8 cellular contexts compared by ENCODE assay signal in the genomic region with DNA sequence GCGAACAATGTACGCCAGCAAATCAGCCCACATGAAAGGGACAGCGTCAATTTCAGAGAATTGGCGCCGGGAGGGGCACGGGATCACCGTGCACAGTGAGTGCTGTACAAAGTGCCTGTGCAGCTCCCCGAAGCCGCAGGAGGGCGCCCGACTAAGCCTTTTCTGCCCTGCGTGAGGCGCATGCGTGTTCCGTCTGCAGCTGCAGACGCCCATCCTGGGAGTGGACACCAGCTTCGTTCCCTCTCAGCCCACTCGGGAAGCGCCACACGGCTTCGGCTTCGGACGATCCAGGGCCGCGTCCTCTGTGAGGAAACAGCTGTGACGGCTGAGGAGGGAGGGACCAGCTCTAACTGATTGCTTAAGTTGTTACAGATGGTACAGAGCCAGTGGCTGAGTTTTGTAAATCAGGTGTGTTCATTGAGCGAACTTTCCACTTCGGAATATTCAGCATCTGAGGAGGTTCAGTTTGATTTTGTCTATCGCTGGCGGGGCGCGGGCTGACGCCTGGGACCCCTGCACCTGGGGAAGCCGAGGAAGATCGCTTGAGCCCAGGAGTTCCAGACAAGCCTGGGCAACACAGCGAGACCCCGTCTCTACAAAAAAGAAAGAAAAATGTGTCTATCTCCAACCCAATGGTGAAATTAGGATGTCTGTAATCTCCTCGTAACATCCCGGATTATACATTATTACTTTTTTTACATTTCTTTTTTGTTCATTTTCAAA. TPM values are rescaled to one million over a fixed set of nuclear protein-coding genes. Genes with fewer than 3 reads are reported as not detected.
DNase-seq lines count a peak whose midpoint lies in the region; ATAC-seq and TF ChIP-seq lines count a peak whose summit lies in the region.

No MANE protein-coding gene starts in this region.

- no peaks in the 10 kb centered on the region for H3K79me2 ChIP-seq in OCI-LY1 (ENCODE audit: insufficient read depth, low read length)

- no peaks in the 10 kb centered on the region for H3K27me3 ChIP-seq in OCI-LY1 (ENCODE audit: insufficient read depth, low read length)
- peaks cover 28% of the 10 kb centered on the region for H3K27me3 ChIP-seq in mononuclear cell (ENCODE audit: insufficient read depth, low read length)

- H3K9me3 ChIP-seq in OCI-LY1 (ENCODE audit: low read length): 0 out of 2 replicates have a peak, but pooled peaks cover 9% of the 10 kb centered on the region
- no peaks in the 10 kb centered on the region for H3K9me3 ChIP-seq in mononuclear cell (ENCODE audit: low read depth, low read length)

- in situ Hi-C loops in Caki2 (cut with HindIII; ENCODE audit: low pct_unique_long_range_greater_than_20kb, low sequenced_read_pairs): no loop called here

- DNase-seq in Caki2 (ENCODE audit: low read depth) (peak; percentile 71), HT1080 (ENCODE audit: low read depth) (peak; percentile 26), erythroblast (lab: John Stamatoyannopoulos, UW) (peak; percentile 85 to 90)
- DNase-seq in activated T-cell treated with anti-CD3 and anti-CD28 coated beads, Interleukin-2, amount 50 U/mL, for 1 hour: peak; percentile 94
- peak; percentile 86 for DNase-seq in stimulated activated CD8-positive, alpha-beta memory T cell treated with anti-CD3 and anti-CD28 coated beads, Interleukin-15, amount 100 ng/mL, for 24 hours (ENCODE audit: low read depth)

- no peak for ATAC-seq in HG02885 (IDR thresholded peaks at IDR 0.05; ENCODE audit: poor library complexity, unreplicated experiment)

- H3F3A ChIP-seq in OCI-LY1 (ENCODE audit: insufficient read depth, low read length): no peaks in the 10 kb centered on the region

- H3K4me1 ChIP-seq in OCI-LY1 (ENCODE audit: insufficient read depth, low read length, severe bottlenecking) (peaks cover 5% of the 10 kb centered on the region), mononuclear cell (ENCODE audit: insufficient read depth, low read length) (peaks cover 19% of the 10 kb centered on the region)

- no peak for TF ChIP-seq POLR2A in erythroblast (IDR thresholded peaks at IDR 0.05; ENCODE audit: low read length)

- no peak overlapping the region for H2AFZ ChIP-seq in OCI-LY1 (ENCODE audit: low read length)

- no peak overlapping the region for H3K9ac ChIP-seq in OCI-LY1 (ENCODE audit: low read length)

- H3K9me2 ChIP-seq in OCI-LY1 (ENCODE audit: low read depth, low read length): no peaks in the 10 kb centered on the region

- no peak overlapping the region for H3K27ac ChIP-seq in OCI-LY1 (ENCODE audit: low read depth, low read length, poor library complexity, severe bottlenecking)

- TF ChIP-seq CTCF in OCI-LY1 (IDR thresholded peaks at IDR 0.05; ENCODE audit: low read length): peak; percentile 58

- H3K4me3 ChIP-seq in OCI-LY1 (ENCODE audit: low read depth, low read length, poor library complexity, severe bottlenecking): peak overlapping the region; percentile 42
- H3K4me3 ChIP-seq in mononuclear cell (ENCODE audit: low read length): peak overlapping the region; percentile 12

- H3K36me3 ChIP-seq in OCI-LY1 (ENCODE audit: insufficient read depth, low read length): no peaks in the 10 kb centered on the region

- peak overlapping the region; percentile 55; the same call in 1 of the 2 replicates for H3K4me2 ChIP-seq in OCI-LY1 (ENCODE audit: low read length)

- no peaks in the 10 kb centered on the region for H4K20me1 ChIP-seq in OCI-LY1 (ENCODE audit: insufficient read depth, low read length)

RNA-seq across cellular contexts. Expression of gene ZNF287, which starts 15.4 kb away (rescaled TPM):
- total RNA-seq in Caki2 (2014; rRNA removed; shearing (Covaris generic); ENCODE audit: low replicate concordance): 4.8 and 6.1 TPM in 2 replicates
- total RNA-seq in HT1080 (2014; rRNA removed; shearing (Covaris generic)): 0.07 and 0.16 TPM in 2 replicates
- polyA plus RNA-seq in HT1080 (2015; cell fraction: cytosol; rRNA removed): 0.59 and 0.69 TPM in 2 replicates
- polyA plus RNA-seq in HT1080 (2015; cell fraction: nucleus; rRNA removed): 0.50 and 1.2 TPM in 2 replicates
- total RNA-seq in mononuclear cell: 3.3 TPM

Comparison
In these comparisons a context has a peak if more than half of its experiments do, and no peak if none do; other contexts are left out.
1. DNase-seq: peak in every context shown above with its lines; median percentile 94 in activated T-cell treated with anti-CD3 and anti-CD28 coated beads, Interleukin-2, amount 50 U/mL, for 1 hour; 88 in erythroblast; 86 in stimulated activated CD8-positive, alpha-beta memory T cell treated with anti-CD3 and anti-CD28 coated beads, Interleukin-15, amount 100 ng/mL, for 24 hours; 71 in Caki2; 26 in HT1080.